4 cellular contexts compared by ENCODE assay signal in genomic region chr2:124670187-124670586, GRCh38.
TF ChIP-seq lines count a peak whose summit lies in the region.

No MANE protein-coding gene starts in this region.

TF ChIP-seq in HepG2, 621 proteins besides CTCF, POLR2A, EP300 and RAD21:
- TF ChIP-seq ZNF230 (CRISPR knock-in tag; IDR thresholded peaks at IDR 0.05) (no peak), KDM1A (CRISPR knock-in tag; IDR thresholded peaks at IDR 0.05) (no peak), MAFK (conservative IDR thresholded peaks at IDR 0.05 in 1 of 2, IDR thresholded peaks at IDR 0.05 in 1 of 2; ENCODE audit: low read length in 2 of 2) (peak; percentile 78 to 92; a peak in 3 of 4 replicates), PHF20 (CRISPR knock-in tag; IDR thresholded peaks at IDR 0.05) (no peak), ZNF354B (CRISPR knock-in tag; IDR thresholded peaks at IDR 0.05) (no peak), REL (CRISPR knock-in tag; conservative IDR thresholded peaks at IDR 0.05) (no peak), ZNF781 (CRISPR knock-in tag; IDR thresholded peaks at IDR 0.05; ENCODE audit: borderline replicate concordance, not compliant biosample characterization) (no peak), KMT2A (CRISPR knock-in tag; IDR thresholded peaks at IDR 0.05) (no peak), ZNF10 (CRISPR knock-in tag; IDR thresholded peaks at IDR 0.05; ENCODE audit: borderline replicate concordance, low read depth) (no peak), BATF2 (CRISPR knock-in tag; IDR thresholded peaks at IDR 0.05) (no peak), MAFF (IDR thresholded peaks at IDR 0.05; ENCODE audit: low read depth, low read length) (peak; percentile 84), SRSF4 (IDR thresholded peaks at IDR 0.05; ENCODE audit: low read depth, low read length, poor library complexity, severe bottlenecking) (no peak), HNF1B (CRISPR knock-in tag; IDR thresholded peaks at IDR 0.05) (no peak), ATF7 (IDR thresholded peaks at IDR 0.05) (no peak), ATF7 (CRISPR knock-in tag; IDR thresholded peaks at IDR 0.05) (no peak)

TF ChIP-seq in A549, 52 proteins besides CTCF, POLR2A, EP300 and RAD21:
- TF ChIP-seq BCL3 (IDR thresholded peaks at IDR 0.05) (no peak), MAFK (IDR thresholded peaks at IDR 0.05; ENCODE audit: partially characterized antibody) (peak; percentile 57)

TF ChIP-seq in IMR-90, 13 proteins besides CTCF, POLR2A, EP300 and RAD21:
- TF ChIP-seq MAFK (IDR thresholded peaks at IDR 0.05; ENCODE audit: low read depth, low read length): peak; percentile 81
- no peak for TF ChIP-seq USF2 (IDR thresholded peaks at IDR 0.05; ENCODE audit: low read depth, low read length)
- TF ChIP-seq SMC3 (IDR thresholded peaks at IDR 0.05; ENCODE audit: low read depth, low read length): no peak
- no peak for TF ChIP-seq CHD1 (IDR thresholded peaks at IDR 0.05; ENCODE audit: low read depth, low read length)

TF ChIP-seq in K562, 482 proteins besides CTCF, POLR2A, EP300 and RAD21:
- TF ChIP-seq MAFG (tag; conservative IDR thresholded peaks at IDR 0.05) (0 out of 2 replicates have a peak, but pooled peaks have one; percentile 41), ZKSCAN3 (CRISPR knock-in tag; IDR thresholded peaks at IDR 0.05) (no peak), ZNF316 (IDR thresholded peaks at IDR 0.05) (peak; percentile 50)
